ENCODE assay signal across 1 cellular context in genomic region chr20:44401052-44401769, GRCh38.
TF ChIP-seq lines count a peak whose summit lies in the region.

No MANE protein-coding gene starts in this region.

TF ChIP-seq in HepG2, 621 proteins besides CTCF, POLR2A, EP300 and RAD21 (continued from another document and continues in another):
- peak; percentile 87; the same call in 1 of the 2 replicates for TF ChIP-seq ZNF770 (CRISPR knock-in tag; IDR thresholded peaks at IDR 0.05)
- TF ChIP-seq ZNF407 (CRISPR knock-in tag; IDR thresholded peaks at IDR 0.05; ENCODE audit: not compliant biosample characterization) = peak; percentile 93
- TF ChIP-seq ZMAT3 (CRISPR knock-in tag; conservative IDR thresholded peaks at IDR 0.05) = peak; percentile 10; the same call in 1 of the 2 replicates
- TF ChIP-seq SP140L (CRISPR knock-in tag; IDR thresholded peaks at IDR 0.05; ENCODE audit: borderline replicate concordance) = no peak
- TF ChIP-seq MTA1 (CRISPR knock-in tag; IDR thresholded peaks at IDR 0.05; ENCODE audit: borderline replicate concordance) = peak; percentile 94; the same call in 1 of the 2 replicates
- TF ChIP-seq MLLT10 (CRISPR knock-in tag; IDR thresholded peaks at IDR 0.05) = no peak
- TF ChIP-seq MEIS2 (CRISPR knock-in tag; IDR thresholded peaks at IDR 0.05) = peak; percentile 55; the same call in 1 of the 2 replicates
- TF ChIP-seq ZNF225 (CRISPR knock-in tag; IDR thresholded peaks at IDR 0.05) = peak; percentile 35; the same call in 1 of the 2 replicates
- TF ChIP-seq MTERF4 (CRISPR knock-in tag; IDR thresholded peaks at IDR 0.05) = peak; percentile 70; the same call in 1 of the 2 replicates
- peak; percentile 4; the same call in 1 of the 2 replicates for TF ChIP-seq TSC22D2 (CRISPR knock-in tag; IDR thresholded peaks at IDR 0.05; ENCODE audit: borderline replicate concordance)
- peak in 1 of 2 experiments; percentile 60; a peak in 2 of 4 replicates for TF ChIP-seq REST (IDR thresholded peaks at IDR 0.05; ENCODE audit: borderline replicate concordance in 1 of 2, low read depth in 1 of 2, low read length in 2 of 2)
- TF ChIP-seq ZNF446 (CRISPR knock-in tag; IDR thresholded peaks at IDR 0.05) = peak; percentile 80
- peak; percentile 32; the same call in 1 of the 2 replicates for TF ChIP-seq ZBTB49 (CRISPR knock-in tag; IDR thresholded peaks at IDR 0.05; ENCODE audit: borderline replicate concordance)
- TF ChIP-seq PRMT3 (CRISPR knock-in tag; IDR thresholded peaks at IDR 0.05; ENCODE audit: borderline replicate concordance, low read depth) = no peak
- TF ChIP-seq SMAD9 (CRISPR knock-in tag; IDR thresholded peaks at IDR 0.05) = 0 out of 2 replicates have a peak, but pooled peaks have one; percentile 26
- no peak for TF ChIP-seq CBX5 (CRISPR knock-in tag; IDR thresholded peaks at IDR 0.05; ENCODE audit: borderline replicate concordance)
- TF ChIP-seq MZF1 (CRISPR knock-in tag; IDR thresholded peaks at IDR 0.05; ENCODE audit: borderline replicate concordance) = peak; percentile 77; the same call in 1 of the 2 replicates
- peak; percentile 94; the same call in 1 of the 2 replicates for TF ChIP-seq ZNF616 (CRISPR knock-in tag; IDR thresholded peaks at IDR 0.05; ENCODE audit: low read depth)
- peak; percentile 98 for TF ChIP-seq PATZ1 (CRISPR knock-in tag; IDR thresholded peaks at IDR 0.05)
- no peak; the same call in 1 of the 2 replicates for TF ChIP-seq GLI4 (CRISPR knock-in tag; IDR thresholded peaks at IDR 0.05; ENCODE audit: borderline replicate concordance)
- TF ChIP-seq ZNF503 (CRISPR knock-in tag; IDR thresholded peaks at IDR 0.05) = 0 out of 2 replicates have a peak, but pooled peaks have one; percentile 77
- TF ChIP-seq SKIL (CRISPR knock-in tag; IDR thresholded peaks at IDR 0.05; ENCODE audit: borderline replicate concordance) = peak; percentile 23; the same call in 1 of the 2 replicates
- TF ChIP-seq ZNF232 (CRISPR knock-in tag; IDR thresholded peaks at IDR 0.05; ENCODE audit: borderline replicate concordance) = no peak
